ENCODE assay signal across 8 cellular contexts in genomic region chr12:80778005-80778541, GRCh38.
DNase-seq lines count a peak whose midpoint lies in the region; ATAC-seq, FAIRE-seq and TF ChIP-seq lines count a peak whose summit lies in the region.

No MANE protein-coding gene starts in this region.

- no peak overlapping the region for H3K4me3 ChIP-seq in lung

- no peak for FAIRE-seq in urothelium cell line (lab: Jason Lieb, UNC)

- no peaks in the 10 kb centered on the region for H3K27me3 ChIP-seq in lung (ENCODE audit: control insufficient read depth, insufficient read depth)

- 58 to 68% methylated on average over 3 of the region's 3 CpGs for WGBS in lung, 2 donors

- TF ChIP-seq CTCF in lung (IDR thresholded peaks at IDR 0.05; ENCODE audit: control extremely low read depth, extremely low read depth) = no peak

- H3K4me1 ChIP-seq in lung (ENCODE audit: control insufficient read depth in 2 of 2, insufficient read depth in 2 of 2, low read length in 2 of 2) = peaks cover 2 to 8% of the 10 kb centered on the region in 2 donors

- no peaks in the 10 kb centered on the region for H3K36me3 ChIP-seq in lung (ENCODE audit: control insufficient read depth in 2 of 2, insufficient read depth in 2 of 2, low read length in 2 of 2)

- H3K27ac ChIP-seq in caudate nucleus (ENCODE audit: low read depth, low read length) (peak overlapping the region; percentile 7), lung (ENCODE audit: low read depth in 1 of 2, low read length in 1 of 2) (no peak overlapping the region)

- ATAC-seq in GM21360 (IDR thresholded peaks at IDR 0.05; ENCODE audit: unreplicated experiment) (peak; percentile 98), HG03520 (IDR thresholded peaks at IDR 0.05; ENCODE audit: unreplicated experiment) (peak; percentile 91), lung (ENCODE audit: insufficient read depth, low FRiP score) (peak; percentile 47)

- DNase-seq in NCI-H526 (lab: John Stamatoyannopoulos, UW) = peak; percentile 16 to 52
- DNase-seq in NCI-H526 treated with DMSO at 0.1 percent for 48 hours (lab: John Stamatoyannopoulos, UW) = no peak
- DNase-seq in NCI-H748 treated with DMSO at 0.1 percent for 48 hours (lab: John Stamatoyannopoulos, UW) = peak; percentile 98
- peak in 25 of 61 donors; percentile 1 to 67 (median 14) for DNase-seq in caudate nucleus (lab: John Stamatoyannopoulos, UW)
- peak; percentile 52 for DNase-seq in lung (ENCODE audit: low spot score)
- peak; percentile 50 for DNase-seq in urothelium cell line (ENCODE audit: low spot score)

- no peaks in the 10 kb centered on the region for H3K9me3 ChIP-seq in lung (ENCODE audit: control insufficient read depth in 2 of 2, insufficient read depth in 1 of 2, low read length in 1 of 2)

Comparison
In these comparisons a context has a peak if more than half of its experiments do, and no peak if none do; other contexts are left out.
1. ATAC-seq: peak in every context shown above with its lines; median percentile 98 in GM21360; 91 in HG03520; 47 in lung.